Comparison of ENCODE assay signal across 10 cellular contexts in the genomic region with DNA sequence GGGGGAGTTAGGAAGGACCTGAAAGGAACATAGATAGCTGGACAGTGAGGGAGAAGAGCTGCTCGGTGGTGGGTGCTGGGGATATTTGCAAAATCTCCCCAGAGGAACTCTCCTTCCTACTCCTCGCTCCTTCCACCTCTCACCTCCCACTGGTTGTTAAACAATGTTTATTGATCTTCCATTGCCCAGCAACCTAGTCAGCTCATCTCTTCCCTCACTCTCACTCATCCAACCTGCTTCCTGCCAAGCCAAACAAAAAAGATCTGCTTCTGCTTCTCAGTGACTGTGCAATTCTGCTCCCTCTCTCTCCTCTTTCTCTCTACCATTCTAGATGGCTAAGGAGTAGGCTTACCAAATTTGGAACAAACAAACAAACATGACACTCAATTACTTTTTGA.
A peak's percentile ranks its signal among the peaks of the same experiment; 100 is the strongest.
DNase-seq lines count a peak whose midpoint lies in the region; ATAC-seq lines count a peak whose summit lies in the region.
"Had no signal": no experiment of that assay in that cellular context is flagged by ENCODE, and none has a peak within 500 bp of the region (broad histone marks: within the 10 kb centered on the region; RNA-seq: fewer than 3 reads in every experiment).

No MANE protein-coding gene starts in this region.

- H3K27ac Mint-ChIP-seq in activated naive CD4-positive, alpha-beta T cell treated with anti-CD3 and anti-CD28 coated beads, Interleukin-2, amount 50 U/mL, for 72 hours: peak overlapping the region in 1 of 2 donors; percentile 2
- peak overlapping the region; percentile 42 for H3K27ac Mint-ChIP-seq in activated T-helper 1 cell treated with anti-CD3 and anti-CD28 coated beads, Interleukin-12 subunit alpha, Interleukin-12 subunit beta, Interleukin-2, Interleukin-4 antibody, amounts not matched to agents 30 ng/mL and 10 ng/mL and 1 ng/mL, durations not matched to agents 14 hours and 24 hours and 36 hours

- peak overlapping the region; percentile 59 for H3K27ac ChIP-seq in urinary bladder (ENCODE audit: low read depth)

- no peaks in the 10 kb centered on the region for H3K36me3 ChIP-seq in urinary bladder (ENCODE audit: insufficient read depth)

- 67% methylated on average over 2 of the region's 2 CpGs for WGBS in urinary bladder

- no peak for DNase-seq in activated naive CD4-positive, alpha-beta T cell treated with anti-CD3 and anti-CD28 coated beads, Interleukin-2, amount 50 U/mL, for 72 hours (ENCODE audit: low spot score in 2 of 2)
- no peak for DNase-seq in activated naive CD4-positive, alpha-beta T cell treated with Interleukin-2 at 50 U/mL for 16 hours
- DNase-seq in activated T-helper 1 cell treated with anti-CD3 and anti-CD28 coated beads, Interleukin-12 subunit alpha, Interleukin-12 subunit beta, Interleukin-2, Interleukin-4 antibody, amounts not matched to agents 30 ng/mL and 10 ng/mL and 1 ng/mL, durations not matched to agents 14 hours and 24 hours and 36 hours (ENCODE audit: low spot score): no peak
- DNase-seq in iPS-NIHi7 (ENCODE audit: extremely low spot score) (peak; percentile 18), D341Med (ENCODE audit: low spot score) (no peak)
- DNase-seq: DMS 273 treated with DMSO at 0.1 percent for 48 hours, T-helper 1 cell had no signal

- ATAC-seq in activated naive CD4-positive, alpha-beta T cell treated with anti-CD3 and anti-CD28 coated beads, Interleukin-2, amount 50 U/mL, for 72 hours: peak; percentile 61 to 66
- no peak for ATAC-seq in GM21367 (IDR thresholded peaks at IDR 0.05; ENCODE audit: unreplicated experiment)
- ATAC-seq in HG03457 (IDR thresholded peaks at IDR 0.05; ENCODE audit: unreplicated experiment): no peak

- peaks cover 0 to 10% of the 10 kb centered on the region in 2 donors for H3K36me3 Mint-ChIP-seq in activated naive CD4-positive, alpha-beta T cell treated with anti-CD3 and anti-CD28 coated beads, Interleukin-2, amount 50 U/mL, for 72 hours
- peaks cover 1% of the 10 kb centered on the region for H3K36me3 Mint-ChIP-seq in activated T-helper 1 cell treated with anti-CD3 and anti-CD28 coated beads, Interleukin-12 subunit alpha, Interleukin-12 subunit beta, Interleukin-2, Interleukin-4 antibody, amounts not matched to agents 30 ng/mL and 10 ng/mL and 1 ng/mL, durations not matched to agents 14 hours and 24 hours and 36 hours (ENCODE audit: low read depth)

- H3K4me3 Mint-ChIP-seq in activated T-helper 1 cell treated with anti-CD3 and anti-CD28 coated beads, Interleukin-12 subunit alpha, Interleukin-12 subunit beta, Interleukin-2, Interleukin-4 antibody, amounts not matched to agents 30 ng/mL and 10 ng/mL and 1 ng/mL, durations not matched to agents 14 hours and 24 hours and 36 hours: no peak overlapping the region

- no peak overlapping the region for H3K4me3 ChIP-seq in urinary bladder (ENCODE audit: low read depth, low read length)

- H3K4me1 Mint-ChIP-seq in activated T-helper 1 cell treated with anti-CD3 and anti-CD28 coated beads, Interleukin-12 subunit alpha, Interleukin-12 subunit beta, Interleukin-2, Interleukin-4 antibody, amounts not matched to agents 30 ng/mL and 10 ng/mL and 1 ng/mL, durations not matched to agents 14 hours and 24 hours and 36 hours (ENCODE audit: low read depth): peaks cover 28% of the 10 kb centered on the region

- H3K27me3 Mint-ChIP-seq in activated T-helper 1 cell treated with anti-CD3 and anti-CD28 coated beads, Interleukin-12 subunit alpha, Interleukin-12 subunit beta, Interleukin-2, Interleukin-4 antibody, amounts not matched to agents 30 ng/mL and 10 ng/mL and 1 ng/mL, durations not matched to agents 14 hours and 24 hours and 36 hours (ENCODE audit: insufficient read depth): peaks cover 4% of the 10 kb centered on the region

- no peaks in the 10 kb centered on the region for H3K4me1 ChIP-seq in urinary bladder (ENCODE audit: insufficient read depth)

- intact Hi-C loops in activated T-helper 1 cell treated with anti-CD3 and anti-CD28 coated beads, Interleukin-12 subunit alpha, Interleukin-12 subunit beta, Interleukin-2, Interleukin-4 antibody, amounts not matched to agents 30 ng/mL and 10 ng/mL and 1 ng/mL, durations not matched to agents 14 hours and 24 hours and 36 hours (cut with micrococcal nuclease): loop anchor here (1.0 to 2.0 kb wide), 5 partner anchors 16 to 264 kb away; no protein-coding TSS in a partner anchor

- peaks cover 3 to 9% of the 10 kb centered on the region in 2 donors for H3K9me3 Mint-ChIP-seq in activated naive CD4-positive, alpha-beta T cell treated with anti-CD3 and anti-CD28 coated beads, Interleukin-2, amount 50 U/mL, for 72 hours
- H3K9me3 Mint-ChIP-seq in activated T-helper 1 cell treated with anti-CD3 and anti-CD28 coated beads, Interleukin-12 subunit alpha, Interleukin-12 subunit beta, Interleukin-2, Interleukin-4 antibody, amounts not matched to agents 30 ng/mL and 10 ng/mL and 1 ng/mL, durations not matched to agents 14 hours and 24 hours and 36 hours: no peaks in the 10 kb centered on the region

Comparison
In these comparisons a context has a peak if more than half of its experiments do, and no peak if none do; other contexts are left out.
1. ATAC-seq: peak in activated naive CD4-positive, alpha-beta T cell treated with anti-CD3 and anti-CD28 coated beads, Interleukin-2, amount 50 U/mL, for 72 hours (2 of 2); none in GM21367 (single experiment) and HG03457 (single experiment).